15 cellular contexts compared by ENCODE assay signal in genomic region chr1:41976671-41977070, GRCh38. TPM values are rescaled to one million over a fixed set of nuclear protein-coding genes. Genes with fewer than 3 reads are reported as not detected.
DNase-seq lines count a peak whose midpoint lies in the region; ATAC-seq lines count a peak whose summit lies in the region.
"Had no signal": no experiment of that assay in that cellular context is flagged by ENCODE, and none has a peak within 500 bp of the region (broad histone marks: within the 10 kb centered on the region; RNA-seq: fewer than 3 reads in every experiment).

No MANE protein-coding gene starts in this region.

- no peak for ATAC-seq in T-helper 17 cell
- ATAC-seq: A549, HepG2 had no signal

- peaks cover 25% of the 10 kb centered on the region for H3K4me1 Mint-ChIP-seq in T-helper 17 cell

- no peaks in the 10 kb centered on the region for H3K9me3 ChIP-seq in T-helper 17 cell (ENCODE audit: control insufficient read depth, low read length, poor library complexity, severe bottlenecking)
- H3K9me3 ChIP-seq: A549, Caco-2, HAP-1 had no signal

- peak; percentile 53 for DNase-seq in NCI-H510A treated with DMSO at 0.1 percent for 48 hours (lab: John Stamatoyannopoulos, UW)
- no peak for DNase-seq in NCI-H510A (lab: John Stamatoyannopoulos, UW)
- DNase-seq in NCI-H82 (lab: John Stamatoyannopoulos, UW), result peak; percentile 88
- DNase-seq in T-helper 17 cell, result no peak
- DNase-seq in DMS153 treated with DMSO at 0.1 percent for 48 hours (lab: John Stamatoyannopoulos, UW; ENCODE audit: unreplicated experiment), result no peak
- DNase-seq in effector CD4-positive, alpha-beta T cell, result no peak
- DNase-seq in stimulated activated CD4-positive, alpha-beta T cell treated with anti-CD3 and anti-CD28 coated beads, Interleukin-4, amount 100 ng/mL, for 24 hours, result no peak
- DNase-seq: AML-193; Caco-2; CD4-positive, alpha-beta T cell; GF-D8; GM23248 had no signal

- peak overlapping the region; percentile 62 for H3K27ac Mint-ChIP-seq in T-helper 17 cell
- H3K27ac Mint-ChIP-seq: CD4-positive, alpha-beta T cell had no signal

- H3K36me3 Mint-ChIP-seq in T-helper 17 cell (ENCODE audit: low read depth), result peaks cover 4% of the 10 kb centered on the region

- no peak overlapping the region for H3K4me3 Mint-ChIP-seq in T-helper 17 cell
- H3K4me3 Mint-ChIP-seq: CD4-positive, alpha-beta T cell had no signal

- H3K27me3 Mint-ChIP-seq in T-helper 17 cell, result no peaks in the 10 kb centered on the region
- H3K27me3 Mint-ChIP-seq: CD4-positive, alpha-beta T cell had no signal

RNA-seq across cellular contexts. Expression of gene HIVEP3, which starts 57.9 kb away (rescaled TPM):
- 10 to 100 TPM; 11.1 to 13.9 TPM for total RNA-seq in T-helper 17 cell
- total RNA-seq: HepG2 had no signal

Comparison
In these comparisons a context has a peak if more than half of its experiments do, and no peak if none do; other contexts are left out.
1. DNase-seq: peak in NCI-H510A treated with DMSO at 0.1 percent for 48 hours (single experiment) and NCI-H82 (single experiment); none in NCI-H510A (single experiment), T-helper 17 cell (0 of 3), DMS153 treated with DMSO at 0.1 percent for 48 hours (single experiment), effector CD4-positive, alpha-beta T cell (single experiment) and stimulated activated CD4-positive, alpha-beta T cell treated with anti-CD3 and anti-CD28 coated beads, Interleukin-4, amount 100 ng/mL, for 24 hours (single experiment).